In genomic region chr14:51337520-51337919, GRCh38 we compare ENCODE assay signal across 23 cellular contexts.
DNase-seq lines count a peak whose midpoint lies in the region; ATAC-seq and TF ChIP-seq lines count a peak whose summit lies in the region.
"Had no signal": no experiment of that assay in that cellular context is flagged by ENCODE, and none has a peak within 500 bp of the region (broad histone marks: within the 10 kb centered on the region; RNA-seq: fewer than 3 reads in every experiment).

No MANE protein-coding gene starts in this region.

- no peaks in the 10 kb centered on the region for H3K36me3 Mint-ChIP-seq in activated naive CD8-positive, alpha-beta T cell treated with anti-CD3 and anti-CD28 coated beads for 36 hours
- H3K36me3 Mint-ChIP-seq: natural killer cell treated with Interleukin-12 subunit alpha and Interleukin-12 subunit beta and Interleukin-15 and Interleukin-18, amount 100 ng/mL, for 72 hours had no signal

- H3K4me3 ChIP-seq in Loucy (ENCODE audit: low read length, poor library complexity, severe bottlenecking) (no peak overlapping the region), tibial artery (no peak overlapping the region)
- H3K4me3 ChIP-seq: body of pancreas, dorsolateral prefrontal cortex, pancreas, right atrium auricular region, smooth muscle cell, transverse colon had no signal

- no peaks in the 10 kb centered on the region for H3F3A ChIP-seq in Loucy (ENCODE audit: low read depth)

- no peaks in the 10 kb centered on the region for H3K4me1 Mint-ChIP-seq in activated naive CD8-positive, alpha-beta T cell treated with anti-CD3 and anti-CD28 coated beads for 36 hours
- H3K4me1 Mint-ChIP-seq: activated CD4-positive, alpha-beta T cell treated with anti-CD3 and anti-CD28 coated beads, Interleukin-2, amount 10 ng/mL, durations not matched to agents 24 days and 14 days had no signal

- no peaks in the 10 kb centered on the region for H3K9me2 ChIP-seq in Loucy (replicated peaks; ENCODE audit: low read depth, low read length)

- POLR2A ChIA-PET in RWPE1 (lab: Yijun Ruan, JAX; ENCODE audit: low non-redundant PET), result no interaction called here

- intact Hi-C loops in tibial artery (cut with DNase I; ENCODE audit: low total_unique reads), result no loop called here

- H2AFZ ChIP-seq in Loucy (ENCODE audit: low read length), result 0 out of 2 replicates have a peak overlapping the region, but pooled peaks have one; percentile 12

- H3K4me3 Mint-ChIP-seq in activated naive CD8-positive, alpha-beta T cell treated with anti-CD3 and anti-CD28 coated beads for 36 hours, result no peak overlapping the region
- H3K4me3 Mint-ChIP-seq: activated CD4-positive, alpha-beta T cell treated with anti-CD3 and anti-CD28 coated beads, Interleukin-2, amount 10 ng/mL, durations not matched to agents 24 days and 14 days; activated T-cell treated with anti-CD3 and anti-CD28 coated beads, Interleukin-2, amount 50 U/mL, for 4 hours; natural killer cell treated with Interleukin-12 subunit alpha and Interleukin-12 subunit beta and Interleukin-15 and Interleukin-18, amount 100 ng/mL, for 72 hours; T-helper 2 cell treated with Interferon-gamma antibody and Interleukin-4, amounts not matched to agents 5 μg/mL and 100 μg/mL, for 36 hours had no signal

- ATAC-seq in foreskin keratinocyte, result peak; percentile 39
- ATAC-seq: activated T-cell treated with anti-CD3 and anti-CD28 coated beads, Interleukin-2, amount 50 U/mL, for 4 hours; body of pancreas; natural killer cell treated with Interleukin-12 subunit alpha and Interleukin-12 subunit beta and Interleukin-15 and Interleukin-18, amount 100 ng/mL, for 72 hours; pancreas had no signal

- H3K4me1 ChIP-seq in Loucy (ENCODE audit: insufficient read depth, low read length, poor library complexity, severe bottlenecking) (no peaks in the 10 kb centered on the region), foreskin keratinocyte (peaks cover 44% of the 10 kb centered on the region), tibial artery (peaks cover 3 to 27% (median 18%) of the 10 kb centered on the region in 4 donors)
- H3K4me1 ChIP-seq: body of pancreas, pancreas had no signal

- no peaks in the 10 kb centered on the region for H3K27me3 ChIP-seq in Loucy (ENCODE audit: insufficient read depth, low read length, poor library complexity, severe bottlenecking)
- H3K27me3 ChIP-seq in foreskin keratinocyte, result no peaks in the 10 kb centered on the region
- no peaks in the 10 kb centered on the region for H3K27me3 ChIP-seq in tibial artery
- H3K27me3 ChIP-seq: body of pancreas, pancreas, right atrium auricular region, transverse colon had no signal

- no peak overlapping the region for H3K4me2 ChIP-seq in Loucy (ENCODE audit: low read depth, low read length, poor library complexity, severe bottlenecking)
- H3K4me2 ChIP-seq: smooth muscle cell had no signal

- H3K27ac Mint-ChIP-seq in activated naive CD8-positive, alpha-beta T cell treated with anti-CD3 and anti-CD28 coated beads for 36 hours, result no peak overlapping the region
- H3K27ac Mint-ChIP-seq: activated CD4-positive, alpha-beta T cell treated with anti-CD3 and anti-CD28 coated beads, Interleukin-2, amount 10 ng/mL, durations not matched to agents 24 days and 14 days; natural killer cell treated with Interleukin-12 subunit alpha and Interleukin-12 subunit beta and Interleukin-15 and Interleukin-18, amount 100 ng/mL, for 72 hours; T-helper 2 cell treated with Interferon-gamma antibody and Interleukin-4, amounts not matched to agents 5 μg/mL and 100 μg/mL, for 36 hours had no signal

- H3K9me3 Mint-ChIP-seq in activated naive CD8-positive, alpha-beta T cell treated with anti-CD3 and anti-CD28 coated beads for 36 hours, result no peaks in the 10 kb centered on the region
- H3K9me3 Mint-ChIP-seq: activated CD4-positive, alpha-beta T cell treated with anti-CD3 and anti-CD28 coated beads, Interleukin-2, amount 10 ng/mL, durations not matched to agents 24 days and 14 days; activated T-cell treated with anti-CD3 and anti-CD28 coated beads, Interleukin-2, amount 50 U/mL, for 4 hours; natural killer cell treated with Interleukin-12 subunit alpha and Interleukin-12 subunit beta and Interleukin-15 and Interleukin-18, amount 100 ng/mL, for 72 hours; T-helper 2 cell treated with Interferon-gamma antibody and Interleukin-4, amounts not matched to agents 5 μg/mL and 100 μg/mL, for 36 hours had no signal

- no peaks in the 10 kb centered on the region for H4K20me1 ChIP-seq in Loucy (ENCODE audit: insufficient read depth, low read length, poor library complexity, severe bottlenecking)

- H3K9me3 ChIP-seq in Loucy (ENCODE audit: insufficient read depth, low read depth, low read length) (no peaks in the 10 kb centered on the region), tibial artery (no peaks in the 10 kb centered on the region)
- H3K9me3 ChIP-seq: body of pancreas, pancreas, right atrium auricular region, transverse colon had no signal

- TF ChIP-seq CTCF in Loucy (conservative IDR thresholded peaks at IDR 0.05; ENCODE audit: low read length), result no peak
- no peak for TF ChIP-seq CTCF in RWPE1 (conservative IDR thresholded peaks at IDR 0.05; ENCODE audit: low read depth)
- TF ChIP-seq CTCF in foreskin keratinocyte (conservative IDR thresholded peaks at IDR 0.05), result no peak
- TF ChIP-seq CTCF in tibial artery (IDR thresholded peaks at IDR 0.05), result no peak

- peak overlapping the region; percentile 79 for H3K27ac ChIP-seq in RWPE1
- H3K27ac ChIP-seq in foreskin keratinocyte, result peak overlapping the region; percentile 45
- H3K27ac ChIP-seq in tibial artery, result no peak overlapping the region
- H3K27ac ChIP-seq: body of pancreas, dorsolateral prefrontal cortex, pancreas, right atrium auricular region, transverse colon had no signal

- peaks cover 9% of the 10 kb centered on the region for H3K27me3 Mint-ChIP-seq in activated naive CD8-positive, alpha-beta T cell treated with anti-CD3 and anti-CD28 coated beads for 36 hours

- CTCF ChIA-PET in RWPE1 (lab: Yijun Ruan, JAX), result no interaction called here

- H3K36me3 ChIP-seq in Loucy (ENCODE audit: insufficient read depth, low read length) (no peaks in the 10 kb centered on the region), tibial artery (no peaks in the 10 kb centered on the region)
- H3K36me3 ChIP-seq: pancreas, right atrium auricular region, transverse colon had no signal

- peak; percentile 70 for DNase-seq in DMS 273 (lab: John Stamatoyannopoulos, UW; ENCODE audit: unreplicated experiment)
- DNase-seq in RWPE1 (ENCODE audit: low spot score), result peak; percentile 49
- peak; percentile 77 to 90 for DNase-seq in foreskin keratinocyte
- no peak for DNase-seq in MV-4-11 (lab: John Stamatoyannopoulos, UW)
- no peak for DNase-seq in activated naive CD8-positive, alpha-beta T cell treated with anti-CD3 and anti-CD28 coated beads for 36 hours
- DNase-seq in tibial artery, result no peak
- no peak for DNase-seq in NCI-H146 (lab: John Stamatoyannopoulos, UW)
- DNase-seq: activated CD4-positive, alpha-beta T cell treated with anti-CD3 and anti-CD28 coated beads, Interleukin-2, amount 10 ng/mL, durations not matched to agents 24 days and 14 days; activated T-cell treated with anti-CD3 and anti-CD28 coated beads, Interleukin-2, amount 50 U/mL, for 4 hours; body of pancreas; dorsolateral prefrontal cortex; HCEC 1CT; KG1; NCI-H1436 treated with DMSO at 0.1 percent for 48 hours; pancreas; stimulated activated CD4-positive, alpha-beta T cell treated with anti-CD3 and anti-CD28 coated beads, Interleukin-1b, Interleukin-23, amount 100 ng/mL, for 48 hours; stimulated activated CD8-positive, alpha-beta memory T cell treated with anti-CD3 and anti-CD28 coated beads, Interleukin-4, amount 100 ng/mL, for 48 hours; transverse colon had no signal

- no peaks in the 10 kb centered on the region for H3K79me2 ChIP-seq in Loucy (ENCODE audit: insufficient read depth, low read length)

- H3K9ac ChIP-seq in Loucy (ENCODE audit: low read depth, low read length, poor library complexity, severe bottlenecking), result no peak overlapping the region

Comparison
In these comparisons a context has a peak if more than half of its experiments do, and no peak if none do; other contexts are left out.
1. DNase-seq: peak in DMS 273 (single experiment), RWPE1 (single experiment) and foreskin keratinocyte (2 of 2); none in MV-4-11 (single experiment), activated naive CD8-positive, alpha-beta T cell treated with anti-CD3 and anti-CD28 coated beads for 36 hours (single experiment), tibial artery (0 of 2) and NCI-H146 (single experiment).
2. H3K27ac ChIP-seq: peak in RWPE1 (single experiment) and foreskin keratinocyte (single experiment); none in tibial artery (0 of 2).